In genomic region chr3:4986611-4987373, GRCh38 we compare ENCODE assay signal across 1 cellular context.
TF ChIP-seq lines count a peak whose summit lies in the region.

No MANE protein-coding gene starts in this region.

TF ChIP-seq in K562, 482 proteins besides CTCF, POLR2A, EP300 and RAD21 (continued from another document and continues in another):
- TF ChIP-seq PBX2 (CRISPR knock-in tag; IDR thresholded peaks at IDR 0.05; ENCODE audit: low read depth), result no peak
- TF ChIP-seq PBX2 (tag; conservative IDR thresholded peaks at IDR 0.05; ENCODE audit: low read depth), result 0 out of 2 replicates have a peak, but pooled peaks have one; percentile 14
- peak; percentile 17; the same call in 1 of the 2 replicates for TF ChIP-seq ATF6 (CRISPR knock-in tag; IDR thresholded peaks at IDR 0.05)
- TF ChIP-seq ZNF707 (CRISPR knock-in tag; conservative IDR thresholded peaks at IDR 0.05), result 0 out of 2 replicates have a peak, but pooled peaks have one; percentile 25
- TF ChIP-seq CHD7 (IDR thresholded peaks at IDR 0.05; ENCODE audit: low read depth, low read length), result no peak
- no peak for TF ChIP-seq HNRNPH1 (optimal IDR thresholded peaks at IDR 0.05; ENCODE audit: low read depth, low read length)
- TF ChIP-seq ZSCAN29 (IDR thresholded peaks at IDR 0.05), result no peak
- peak; percentile 35; the same call in 1 of the 2 replicates for TF ChIP-seq BRD4 (IDR thresholded peaks at IDR 0.05)
- TF ChIP-seq ZNF280B (CRISPR knock-in tag; IDR thresholded peaks at IDR 0.05), result no peak
- peak; percentile 78 to 89 for TF ChIP-seq MLLT1 (IDR thresholded peaks at IDR 0.05)
- no peak for TF ChIP-seq KDM1A (IDR thresholded peaks at IDR 0.05)
- no peak for TF ChIP-seq SRSF3 (IDR thresholded peaks at IDR 0.05; ENCODE audit: insufficient read depth, low read length)
- no peak for TF ChIP-seq EP400 (IDR thresholded peaks at IDR 0.05)
- TF ChIP-seq NR2F6 (CRISPR knock-in tag; IDR thresholded peaks at IDR 0.05), result no peak
- peak; percentile 49; the same call in 1 of the 2 replicates for TF ChIP-seq PHF8 (IDR thresholded peaks at IDR 0.05; ENCODE audit: borderline replicate concordance, low read length)
- peak; percentile 66 to 74 for TF ChIP-seq E2F6 (IDR thresholded peaks at IDR 0.05; ENCODE audit: borderline replicate concordance in 1 of 2, extremely low read depth in 1 of 2, insufficient read depth in 1 of 2, insufficient read length in 1 of 2, low read depth in 1 of 2, low read length in 1 of 2, poor library complexity in 1 of 2, severe bottlenecking in 1 of 2)
- TF ChIP-seq NR0B1 (IDR thresholded peaks at IDR 0.05; ENCODE audit: partially characterized antibody), result no peak
- peak; percentile 93 for TF ChIP-seq HES1 (IDR thresholded peaks at IDR 0.05; ENCODE audit: low read depth)
- TF ChIP-seq KDM2B (CRISPR knock-in tag; IDR thresholded peaks at IDR 0.05), result peak; percentile 18; the same call in 1 of the 2 replicates
- TF ChIP-seq E2F4 (CRISPR knock-in tag; IDR thresholded peaks at IDR 0.05; ENCODE audit: low read depth), result 0 out of 2 replicates have a peak, but pooled peaks have one; percentile 46
- TF ChIP-seq PTBP1 (IDR thresholded peaks at IDR 0.05; ENCODE audit: low read depth, low read length), result peak; percentile 36; the same call in 1 of the 2 replicates
- TF ChIP-seq NFE2L1 (tag; IDR thresholded peaks at IDR 0.05; ENCODE audit: borderline replicate concordance, low read depth), result no peak
- TF ChIP-seq ZNF12 (CRISPR knock-in tag; IDR thresholded peaks at IDR 0.05), result no peak
- peak; percentile 65 to 67; a peak in 3 of 4 replicates for TF ChIP-seq TRIM24 (IDR thresholded peaks at IDR 0.05)
- TF ChIP-seq ETV6 (IDR thresholded peaks at IDR 0.05; ENCODE audit: borderline replicate concordance in 1 of 2, low read depth in 2 of 2, low read length in 1 of 2), result peak in 1 of 2 experiments; percentile 72; a peak in 1 of 4 replicates
- TF ChIP-seq ETV6 (CRISPR knock-in tag; IDR thresholded peaks at IDR 0.05; ENCODE audit: borderline replicate concordance), result no peak
- peak; percentile 90 to 97 for TF ChIP-seq MAZ (CRISPR knock-in tag; conservative IDR thresholded peaks at IDR 0.05 in 1 of 2, IDR thresholded peaks at IDR 0.05 in 1 of 2)
- TF ChIP-seq MECOM (CRISPR knock-in tag; IDR thresholded peaks at IDR 0.05), result no peak
- no peak for TF ChIP-seq ZNF551 (CRISPR knock-in tag; IDR thresholded peaks at IDR 0.05)
- no peak; the same call in 1 of the 2 replicates for TF ChIP-seq ETV5 (CRISPR knock-in tag; IDR thresholded peaks at IDR 0.05; ENCODE audit: low read depth)
- TF ChIP-seq ARID1B (IDR thresholded peaks at IDR 0.05), result no peak
- peak; percentile 84 for TF ChIP-seq TBP (optimal IDR thresholded peaks at IDR 0.05; ENCODE audit: low read depth, low read length)
- peak; percentile 66 for TF ChIP-seq SETDB1 (IDR thresholded peaks at IDR 0.05; ENCODE audit: low read length)
- TF ChIP-seq ZBTB1 (CRISPR knock-in tag; IDR thresholded peaks at IDR 0.05; ENCODE audit: borderline replicate concordance, low read depth), result no peak
